ENCODE assay signal across 10 cellular contexts in the genomic region with DNA sequence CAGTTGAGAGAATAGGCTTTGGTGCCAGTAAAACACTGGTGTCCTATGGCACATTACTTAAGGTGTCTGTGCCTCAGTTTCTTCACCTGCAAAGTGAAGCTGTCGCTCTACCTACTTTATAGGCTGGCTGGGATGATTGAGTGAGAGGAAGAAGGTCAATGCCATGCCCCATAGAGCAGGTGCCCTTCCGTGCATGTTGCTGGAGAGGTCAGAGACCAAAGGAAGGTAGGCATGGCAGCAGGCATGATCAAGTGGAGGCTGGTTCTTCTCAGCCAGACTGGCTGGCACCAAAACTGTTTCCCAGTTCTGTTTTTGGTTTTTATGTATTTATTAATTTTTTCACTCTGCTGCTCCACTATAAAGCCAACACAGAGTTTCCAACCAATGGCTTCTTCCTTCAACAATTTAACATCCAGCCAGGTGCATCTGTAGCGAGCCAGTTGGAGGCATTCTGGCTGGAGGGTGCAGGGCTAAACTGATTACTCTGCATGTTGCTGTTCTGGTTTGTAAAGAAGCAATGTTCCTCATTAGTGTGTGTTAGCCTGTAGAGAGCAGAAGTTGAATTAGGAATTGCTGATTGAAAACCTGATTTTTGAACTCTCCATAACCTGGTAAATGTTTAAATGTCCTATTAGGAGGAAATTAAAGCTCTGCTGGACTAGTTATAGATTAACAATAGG.
"Had no signal": no experiment of that assay in that cellular context is flagged by ENCODE, and none has a peak within 500 bp of the region (broad histone marks: within the 10 kb centered on the region; RNA-seq: fewer than 3 reads in every experiment).

No MANE protein-coding gene starts in this region.

- H3K27ac ChIP-seq: cardiac muscle cell, testis had no signal

- H3K27me3 ChIP-seq: cardiac muscle cell, testis had no signal

- H3K4me3 Mint-ChIP-seq: activated CD8-positive, alpha-beta T cell treated with anti-CD3 and anti-CD28 coated beads for 36 hours; stimulated activated naive CD8-positive, alpha-beta T cell treated with anti-CD3 and anti-CD28 coated beads, Interleukin-15, Interleukin-2, amounts not matched to agents 100 ng/mL and 50 ng/mL, for 24 hours had no signal

- H3K4me1 ChIP-seq: testis had no signal

- H3K9me3 Mint-ChIP-seq: activated CD8-positive, alpha-beta T cell treated with anti-CD3 and anti-CD28 coated beads for 36 hours; stimulated activated naive CD8-positive, alpha-beta T cell treated with anti-CD3 and anti-CD28 coated beads, Interleukin-15, Interleukin-2, amounts not matched to agents 100 ng/mL and 50 ng/mL, for 24 hours had no signal

- H3K36me3 ChIP-seq: cardiac muscle cell had no signal

- H3K9me3 ChIP-seq: testis had no signal

- ATAC-seq: activated CD8-positive, alpha-beta T cell treated with anti-CD3 and anti-CD28 coated beads for 36 hours; right cardiac atrium had no signal

- DNase-seq: activated CD4-positive, alpha-beta T cell treated with anti-CD3 and anti-CD28 coated beads for 4 hours; activated CD8-positive, alpha-beta memory T cell treated with anti-CD3 and anti-CD28 coated beads, Interleukin-2, amount 50 U/mL, for 4 hours; activated CD8-positive, alpha-beta T cell treated with anti-CD3 and anti-CD28 coated beads for 36 hours; activated naive CD4-positive, alpha-beta T cell; posterior cingulate gyrus; right cardiac atrium; T-helper 9 cell; testis had no signal

- H3K4me3 ChIP-seq: cardiac muscle cell, testis had no signal

- H3K27ac Mint-ChIP-seq: activated CD8-positive, alpha-beta T cell treated with anti-CD3 and anti-CD28 coated beads for 36 hours; stimulated activated naive CD8-positive, alpha-beta T cell treated with anti-CD3 and anti-CD28 coated beads, Interleukin-15, Interleukin-2, amounts not matched to agents 100 ng/mL and 50 ng/mL, for 24 hours had no signal

- H3K27me3 Mint-ChIP-seq: activated CD8-positive, alpha-beta T cell treated with anti-CD3 and anti-CD28 coated beads for 36 hours had no signal
